In genomic region chr3:32423534-32423933, GRCh38 we compare ENCODE assay signal across 11 cellular contexts. TPM values are rescaled to one million over a fixed set of nuclear protein-coding genes. Genes with fewer than 3 reads are reported as not detected.
A peak's percentile ranks its signal among the peaks of the same experiment; 100 is the strongest.
DNase-seq lines count a peak whose midpoint lies in the region; ATAC-seq and TF ChIP-seq lines count a peak whose summit lies in the region.
"Had no signal": no experiment of that assay in that cellular context is flagged by ENCODE, and none has a peak within 500 bp of the region (broad histone marks: within the 10 kb centered on the region; RNA-seq: fewer than 3 reads in every experiment).

No MANE protein-coding gene starts in this region.

- no peak for DNase-seq in GM23338 (ENCODE audit: low spot score)
- DNase-seq in natural killer cell = no peak
- no peak for DNase-seq in tibial nerve (ENCODE audit: low spot score in 2 of 2)
- no peak for DNase-seq in NCI-H128 (lab: John Stamatoyannopoulos, UW; ENCODE audit: unreplicated experiment)
- DNase-seq in NCI-H1417 treated with DMSO at 0.1 percent for 48 hours (lab: John Stamatoyannopoulos, UW) = no peak
- DNase-seq: activated CD4-positive, alpha-beta T cell treated with anti-CD3 and anti-CD28 coated beads for 1 hour; NK-92 treated with Interleukin-12 subunit alpha and Interleukin-12 subunit beta, amount 100 ng/mL, for 24 hours had no signal

- intact Hi-C loops in natural killer cell (cut with micrococcal nuclease) = no loop called here

- no peaks in the 10 kb centered on the region for H3K9me2 ChIP-seq in GM23338 (ENCODE audit: insufficient read depth)

- no peak for ATAC-seq in GM23338
- no peak for ATAC-seq in natural killer cell
- ATAC-seq in GM21360 (IDR thresholded peaks at IDR 0.05; ENCODE audit: unreplicated experiment) = no peak

- no peaks in the 10 kb centered on the region for H3F3A ChIP-seq in GM23338 (replicated peaks; ENCODE audit: low read depth)

- H3K4me3 Mint-ChIP-seq in GM23338 = no peak overlapping the region
- H3K4me3 Mint-ChIP-seq in natural killer cell = no peak overlapping the region
- H3K4me3 Mint-ChIP-seq: mesothelial cell of epicardium had no signal

- peaks cover 62% of the 10 kb centered on the region for H3K79me2 ChIP-seq in GM23338 (replicated peaks; ENCODE audit: insufficient read depth)

- H2AFZ ChIP-seq in GM23338 = no peak overlapping the region

- no peak overlapping the region for H3K4me2 ChIP-seq in GM23338

- no peaks in the 10 kb centered on the region; the same call in 1 of the 2 replicates for H4K20me1 ChIP-seq in GM23338 (replicated peaks; ENCODE audit: insufficient read depth)

- 96 to 97% methylated on average over 3 of the region's 3 CpGs for WGBS in tibial nerve, 2 donors

- peaks cover 24% of the 10 kb centered on the region for H3K4me1 Mint-ChIP-seq in GM23338
- H3K4me1 Mint-ChIP-seq in natural killer cell = peaks cover 43 to 76% of the 10 kb centered on the region in 2 donors

- no peak overlapping the region for H3K4me3 ChIP-seq in GM23338
- H3K4me3 ChIP-seq in tibial nerve = no peak overlapping the region

- TF ChIP-seq CTCF in GM12873 (IDR thresholded peaks at IDR 0.05; ENCODE audit: insufficient read depth, low read depth, low read length, missing control alignments) (peak; percentile 14), GM23338 (conservative IDR thresholded peaks at IDR 0.05; ENCODE audit: low read depth in 2 of 2) (no peak), VCaP (conservative IDR thresholded peaks at IDR 0.05) (no peak), natural killer cell (IDR thresholded peaks at IDR 0.05) (no peak), tibial nerve (IDR thresholded peaks at IDR 0.05) (no peak)

- H3K9me3 ChIP-seq in tibial nerve = no peaks in the 10 kb centered on the region

- H3K4me1 ChIP-seq in GM23338 (ENCODE audit: insufficient read depth) = peaks cover 17% of the 10 kb centered on the region
- peaks cover 0 to 61% (median 38%) of the 10 kb centered on the region in 4 donors for H3K4me1 ChIP-seq in tibial nerve

- peaks cover 9% of the 10 kb centered on the region; the same call in 2 of the 3 replicates for H3K9me3 Mint-ChIP-seq in GM23338
- H3K9me3 Mint-ChIP-seq in natural killer cell = no peaks in the 10 kb centered on the region

- H3K27ac ChIP-seq in GM23338 (ENCODE audit: low read depth) (peak overlapping the region; percentile 45; the same call in 1 of the 2 replicates), VCaP (peak overlapping the region; percentile 80), tibial nerve (peak overlapping the region in 2 of 4 donors; percentile 13 to 64)

- H3K27me3 ChIP-seq in GM23338 (ENCODE audit: insufficient read depth) = no peaks in the 10 kb centered on the region
- no peaks in the 10 kb centered on the region for H3K27me3 ChIP-seq in tibial nerve

- no peaks in the 10 kb centered on the region for H3K36me3 ChIP-seq in GM23338 (ENCODE audit: insufficient read depth)
- no peaks in the 10 kb centered on the region for H3K36me3 ChIP-seq in tibial nerve

- H3K27ac Mint-ChIP-seq in GM23338 (no peak overlapping the region), natural killer cell (peak overlapping the region; percentile 54 to 60)
- H3K27ac Mint-ChIP-seq: mesothelial cell of epicardium had no signal

- no peak for TF ChIP-seq EP300 in tibial nerve (IDR thresholded peaks at IDR 0.05)

- TF ChIP-seq POLR2A in tibial nerve (IDR thresholded peaks at IDR 0.05) = no peak

- peaks cover 10% of the 10 kb centered on the region; the same call in 2 of the 3 replicates for H3K36me3 Mint-ChIP-seq in GM23338 (ENCODE audit: low read depth)
- H3K36me3 Mint-ChIP-seq in natural killer cell = no peaks in the 10 kb centered on the region

- H3K27me3 Mint-ChIP-seq in GM23338 (ENCODE audit: insufficient read depth, low read depth, poor library complexity) (no peaks in the 10 kb centered on the region), natural killer cell (ENCODE audit: low read depth in 2 of 2) (no peaks in the 10 kb centered on the region)

TF ChIP-seq in GM23338, 12 proteins besides CTCF, POLR2A, EP300 and RAD21 (continues in another document):
- no peak for TF ChIP-seq EZH2phosphoT487 (IDR thresholded peaks at IDR 0.05; ENCODE audit: unreplicated experiment)
- TF ChIP-seq REST (IDR thresholded peaks at IDR 0.05; ENCODE audit: unreplicated experiment) = no peak
- TF ChIP-seq ZNF114 (CRISPR knock-in tag; IDR thresholded peaks at IDR 0.05) = no peak
- no peak for TF ChIP-seq NANOG (IDR thresholded peaks at IDR 0.05; ENCODE audit: borderline replicate concordance)

RNA-seq across cellular contexts. Expression of gene CMTM7, which starts 31.9 kb away (rescaled TPM):
- 23.6 and 32.2 TPM in 2 replicates for total RNA-seq in GM23338 (2014; rRNA removed; shearing (Covaris generic))
- 88.3 and 93.6 TPM in 2 replicates for polyA plus RNA-seq in GM23338 (2016; fragmentation: Nextera tagmentation; extraction: Ambion mirVana)
- total RNA-seq in natural killer cell = 10 to 100 TPM in 2 of 3 donors, 1 to 10 TPM in 1; 4.1 to 16.7 (median 12.8) TPM
- total RNA-seq in tibial nerve = 10 to 100 TPM; 10.4 to 47.4 (median 19.5) TPM
